Comparison of ENCODE assay signal across 4 cellular contexts in the genomic region with DNA sequence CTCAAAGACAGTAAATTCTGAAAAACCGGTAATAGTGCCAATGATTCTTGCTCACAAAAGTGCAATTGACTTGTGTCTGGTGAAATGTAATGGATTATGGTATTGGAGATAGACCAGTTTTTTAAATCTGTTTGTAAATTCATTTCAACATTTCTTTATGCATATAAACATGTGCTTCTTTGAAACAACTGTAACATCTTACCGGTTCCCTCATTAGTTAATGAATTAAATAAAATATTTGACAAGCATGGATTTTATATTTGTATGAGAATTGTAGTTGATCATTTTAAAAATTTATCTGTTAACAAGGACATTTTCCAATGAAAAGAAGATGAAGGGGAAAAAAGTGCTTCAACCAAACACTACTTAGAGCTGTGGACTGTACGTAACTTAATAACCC. TPM values are rescaled to one million over a fixed set of nuclear protein-coding genes. Genes with fewer than 3 reads are reported as not detected.
"Had no signal": no experiment of that assay in that cellular context is flagged by ENCODE, and none has a peak within 500 bp of the region (broad histone marks: within the 10 kb centered on the region; RNA-seq: fewer than 3 reads in every experiment).

No MANE protein-coding gene starts in this region.

- H3K4me3 ChIP-seq: MG63 had no signal

- H3K9me3 ChIP-seq: MG63 had no signal

- H3K36me3 ChIP-seq: MG63 had no signal

RNA-seq across cellular contexts. Expression of a gene that starts 21.0 kb away (rescaled TPM):
- total RNA-seq: LHCN-M2, MCF 10A, NCI-H460 had no signal
